Comparison of ENCODE assay signal across 1 cellular context in the genomic region with DNA sequence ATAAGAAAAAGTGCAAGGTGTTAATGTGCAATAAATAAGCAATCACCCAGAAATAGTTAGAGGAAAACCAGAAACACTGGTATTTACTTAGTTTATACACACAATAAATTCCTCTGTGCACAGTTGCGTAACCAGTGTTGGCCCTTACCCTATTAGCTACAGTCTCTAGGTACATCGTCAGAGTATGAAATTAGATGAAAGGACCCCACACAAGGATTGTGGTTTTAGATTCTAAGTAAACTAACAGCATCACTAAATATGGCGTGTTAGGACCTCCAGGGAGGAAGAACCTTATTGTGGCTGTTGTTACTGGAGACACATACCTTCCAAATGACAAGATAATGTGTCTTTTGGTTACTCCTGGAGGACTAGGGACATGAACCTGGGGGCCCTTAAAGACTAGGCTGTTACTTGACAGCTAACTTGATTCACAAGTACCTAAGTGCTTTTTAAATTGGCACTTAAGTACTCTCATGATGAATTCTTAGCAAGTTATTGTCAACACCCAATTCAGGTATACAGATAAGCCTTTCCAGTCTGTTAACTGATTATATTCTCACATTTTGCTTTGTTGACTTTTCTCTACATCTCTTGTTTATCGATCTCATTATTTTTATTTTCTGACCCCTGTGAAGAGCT.
TF ChIP-seq lines count a peak whose summit lies in the region.

No MANE protein-coding gene starts in this region.

TF ChIP-seq in HepG2, 621 proteins besides CTCF, POLR2A, EP300 and RAD21 (continued from another document):
- no peak for TF ChIP-seq ZNF784 (CRISPR knock-in tag; IDR thresholded peaks at IDR 0.05; ENCODE audit: borderline replicate concordance)
- TF ChIP-seq NCOA2 (CRISPR knock-in tag; IDR thresholded peaks at IDR 0.05), result 0 out of 2 replicates have a peak, but pooled peaks have one; percentile 55
- TF ChIP-seq ZBTB20 (CRISPR knock-in tag; IDR thresholded peaks at IDR 0.05; ENCODE audit: borderline replicate concordance, low read depth), result no peak
- no peak for TF ChIP-seq HMG20B (CRISPR knock-in tag; conservative IDR thresholded peaks at IDR 0.05)
- TF ChIP-seq ZNF30 (CRISPR knock-in tag; IDR thresholded peaks at IDR 0.05), result no peak
- TF ChIP-seq ARNT (IDR thresholded peaks at IDR 0.05), result no peak
- no peak for TF ChIP-seq KLF9 (CRISPR knock-in tag; IDR thresholded peaks at IDR 0.05; ENCODE audit: low read depth)
- peak; percentile 15; the same call in 1 of the 2 replicates for TF ChIP-seq ZKSCAN8 (CRISPR knock-in tag; IDR thresholded peaks at IDR 0.05; ENCODE audit: borderline replicate concordance)
- no peak for TF ChIP-seq SMARCE1 (IDR thresholded peaks at IDR 0.05; ENCODE audit: borderline replicate concordance)
